In the genomic region with DNA sequence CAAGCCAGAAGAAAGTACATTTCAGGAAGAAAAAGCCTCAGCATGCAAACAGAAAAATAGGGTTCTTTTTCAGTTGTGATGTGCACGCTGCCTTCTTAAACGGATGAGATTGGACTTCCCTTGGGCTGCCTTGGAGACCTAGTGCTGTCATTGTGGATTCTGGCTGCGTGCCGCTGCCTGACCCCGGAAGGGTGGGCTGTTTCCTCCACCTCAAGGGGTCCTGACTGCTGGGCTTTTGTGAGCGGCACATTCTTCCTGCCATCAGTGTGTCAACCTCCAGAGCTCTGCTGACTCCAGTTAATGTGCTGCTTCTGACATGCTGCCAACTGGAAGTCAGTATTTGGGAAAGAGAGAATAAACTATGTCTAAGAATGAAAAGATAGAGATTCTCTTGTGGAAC, we compare ENCODE assay signal across 25 cellular contexts. TPM values are rescaled to one million over a fixed set of nuclear protein-coding genes. Genes with fewer than 3 reads are reported as not detected.
DNase-seq lines count a peak whose midpoint lies in the region; ATAC-seq, FAIRE-seq and TF ChIP-seq lines count a peak whose summit lies in the region.
"Had no signal": no experiment of that assay in that cellular context is flagged by ENCODE, and none has a peak within 500 bp of the region (broad histone marks: within the 10 kb centered on the region; RNA-seq: fewer than 3 reads in every experiment).

No MANE protein-coding gene starts in this region.

- intact Hi-C loops in GM12878 (cut with micrococcal nuclease; ENCODE audit: unreplicated experiment) (no loop called here), body of pancreas (cut with DNase I) (no loop called here)

- H3K27ac ChIP-seq in GM12878 (ENCODE audit: control insufficient read depth, insufficient read depth) (no peak overlapping the region), body of pancreas (no peak overlapping the region)
- H3K27ac ChIP-seq: 22Rv1, GM23248, RWPE1 had no signal

- peak; percentile 34 for DNase-seq in activated CD8-positive, alpha-beta memory T cell treated with anti-CD3 and anti-CD28 coated beads, Interleukin-2, amount 50 U/mL, for 48 hours
- DNase-seq in activated CD8-positive, alpha-beta memory T cell treated with anti-CD3 and anti-CD28 coated beads, Interleukin-2, amount 10 ng/mL, durations not matched to agents 7 days and 5 days = no peak
- DNase-seq in GM13977 (ENCODE audit: low spot score) (peak; percentile 22), GM12878 (ENCODE audit: low read depth, low spot score) (no peak), neural crest cell (ENCODE audit: low read depth, low spot score) (no peak), epidermal melanocyte (ENCODE audit: insufficient read length, low spot score) (no peak), body of pancreas (no peak)
- DNase-seq in stimulated activated naive B cell treated with anti-CD40 and anti-IgM and Interleukin-4, amounts not matched to agents 10 μg/mL and 1 μg/mL and 100 μg/mL, for 72 hours = no peak
- DNase-seq: BE2C; CD8-positive, alpha-beta T cell; DMS79 treated with DMSO at 0.1 percent for 48 hours; GM23248; HCEC 1CT; Kasumi-1; MG63; NCI-H1048; NCI-H1436; NCI-H2029 treated with DMSO at 0.1 percent for 48 hours; NCI-H2171; NCI-H526; PC-3; SIG-M5 had no signal

- H3K27me3 ChIP-seq in GM12878 (replicated peaks in 1 of 2; ENCODE audit: control insufficient read depth in 2 of 2, insufficient read depth in 2 of 2, low read length in 1 of 2) (no peaks in the 10 kb centered on the region), body of pancreas (no peaks in the 10 kb centered on the region)
- H3K27me3 ChIP-seq: BE2C, MG63 had no signal

- no peak for TF ChIP-seq EP300 in GM12878 (IDR thresholded peaks at IDR 0.05; ENCODE audit: borderline replicate concordance in 1 of 2, control insufficient read depth in 1 of 2, low read depth in 2 of 2, low read length in 2 of 2)

- no peak overlapping the region for H3K4me3 Mint-ChIP-seq in activated CD8-positive, alpha-beta memory T cell treated with anti-CD3 and anti-CD28 coated beads, Interleukin-2, amount 10 ng/mL, durations not matched to agents 7 days and 5 days
- H3K4me3 Mint-ChIP-seq in neural crest cell = no peak overlapping the region
- H3K4me3 Mint-ChIP-seq in stimulated activated naive B cell treated with anti-CD40 and anti-IgM and Interleukin-4, amounts not matched to agents 10 μg/mL and 1 μg/mL and 100 μg/mL, for 72 hours = no peak overlapping the region
- H3K4me3 Mint-ChIP-seq: CD8-positive, alpha-beta T cell had no signal

- H3K9me3 ChIP-seq in GM12878 (replicated peaks; ENCODE audit: control insufficient read depth, insufficient read depth, low read length) (no peaks in the 10 kb centered on the region), body of pancreas (no peaks in the 10 kb centered on the region)
- H3K9me3 ChIP-seq: BE2C, MG63 had no signal

- no peak overlapping the region for H3K9ac ChIP-seq in GM12878 (ENCODE audit: control insufficient read depth, insufficient read depth, low read length)
- H3K9ac ChIP-seq: GM23248 had no signal

- TF ChIP-seq POLR2A in GM12878 (IDR thresholded peaks at IDR 0.05; ENCODE audit: low read depth, low read length) = no peak
- TF ChIP-seq POLR2A in body of pancreas (IDR thresholded peaks at IDR 0.05) = no peak

- RAD21 ChIA-PET in GM12878 (lab: Charles Lee; ENCODE audit: unreplicated experiment) = no interaction called here

- 100% methylated on average over 6 of the region's 6 CpGs for WGBS in GM12878 (ENCODE audit: insufficient coverage, insufficient replicate concordance, low lambda C conversion rate, missing lambda C conversion rate)
- 94 to 96% methylated on average over 6 of the region's 6 CpGs for WGBS in body of pancreas, 2 donors

- H3K9me3 Mint-ChIP-seq in activated CD8-positive, alpha-beta memory T cell treated with anti-CD3 and anti-CD28 coated beads, Interleukin-2, amount 10 ng/mL, durations not matched to agents 7 days and 5 days (ENCODE audit: low read depth) = no peaks in the 10 kb centered on the region
- H3K9me3 Mint-ChIP-seq in neural crest cell = no peaks in the 10 kb centered on the region
- no peaks in the 10 kb centered on the region for H3K9me3 Mint-ChIP-seq in stimulated activated naive B cell treated with anti-CD40 and anti-IgM and Interleukin-4, amounts not matched to agents 10 μg/mL and 1 μg/mL and 100 μg/mL, for 72 hours
- H3K9me3 Mint-ChIP-seq: CD8-positive, alpha-beta T cell had no signal

- no peaks in the 10 kb centered on the region for H3K27me3 Mint-ChIP-seq in activated CD8-positive, alpha-beta memory T cell treated with anti-CD3 and anti-CD28 coated beads, Interleukin-2, amount 10 ng/mL, durations not matched to agents 7 days and 5 days
- H3K27me3 Mint-ChIP-seq in neural crest cell (ENCODE audit: low read depth) = no peaks in the 10 kb centered on the region
- H3K27me3 Mint-ChIP-seq in stimulated activated naive B cell treated with anti-CD40 and anti-IgM and Interleukin-4, amounts not matched to agents 10 μg/mL and 1 μg/mL and 100 μg/mL, for 72 hours = no peaks in the 10 kb centered on the region

- H2AFZ ChIP-seq in GM12878 (ENCODE audit: control insufficient read depth, low read depth, low read length) = no peak overlapping the region
- H2AFZ ChIP-seq: GM23248 had no signal

- SMC1A ChIA-PET in GM12878 (lab: Charles Lee; ENCODE audit: uncharacterized antibody, unreplicated experiment) = no interaction called here

- TF ChIP-seq CTCF in GM13977 (IDR thresholded peaks at IDR 0.05; ENCODE audit: extremely low read depth, insufficient read depth, missing control alignments) = no peak
- no peak for TF ChIP-seq CTCF in GM12878 (IDR thresholded peaks at IDR 0.05 in 2 of 3, conservative IDR thresholded peaks at IDR 0.05 in 1 of 3; ENCODE audit: control insufficient read depth in 2 of 3, extremely low read depth in 1 of 3, insufficient read depth in 1 of 3, low read depth in 3 of 3, low read length in 3 of 3)
- no peak for TF ChIP-seq CTCF in neural crest cell (conservative IDR thresholded peaks at IDR 0.05)
- TF ChIP-seq CTCF in body of pancreas (IDR thresholded peaks at IDR 0.05) = no peak

- TF ChIP-seq RAD21 in GM12878 (IDR thresholded peaks at IDR 0.05; ENCODE audit: insufficient read depth, low read depth, low read length) = no peak

- BruUV-seq in GM12878 (replicated peaks; lab: Mats Ljungman, UMichigan) = TSS peak; percentile 37

- H3K36me3 ChIP-seq in GM12878 (ENCODE audit: control insufficient read depth in 2 of 2, insufficient read depth in 2 of 2, low read length in 1 of 2) = peaks cover 38 to 69% of the 10 kb centered on the region in 2 experiments
- peaks cover 9 to 51% of the 10 kb centered on the region in 2 donors for H3K36me3 ChIP-seq in body of pancreas (replicated peaks in 1 of 2; ENCODE audit: insufficient read depth in 1 of 2, low read depth in 2 of 2)

- H3K36me3 Mint-ChIP-seq in activated CD8-positive, alpha-beta memory T cell treated with anti-CD3 and anti-CD28 coated beads, Interleukin-2, amount 10 ng/mL, durations not matched to agents 7 days and 5 days = peaks cover 45% of the 10 kb centered on the region
- peaks cover 8% of the 10 kb centered on the region for H3K36me3 Mint-ChIP-seq in neural crest cell (ENCODE audit: low read depth)
- peaks cover 56% of the 10 kb centered on the region in 2 donors for H3K36me3 Mint-ChIP-seq in stimulated activated naive B cell treated with anti-CD40 and anti-IgM and Interleukin-4, amounts not matched to agents 10 μg/mL and 1 μg/mL and 100 μg/mL, for 72 hours

- H4K20me1 ChIP-seq in GM12878 (ENCODE audit: control insufficient read depth, insufficient read depth) = no peaks in the 10 kb centered on the region

- H3K4me3 ChIP-seq in GM12878 (no peak overlapping the region), body of pancreas (no peak overlapping the region)
- H3K4me3 ChIP-seq: GM23248, MG63 had no signal

- no peak for FAIRE-seq in GM12878 (lab: Jason Lieb, UNC)
- FAIRE-seq: D721Med had no signal

- POLR2A ChIA-PET in GM12878 (lab: Charles Lee) = no interaction called here

- H3K4me1 Mint-ChIP-seq in activated CD8-positive, alpha-beta memory T cell treated with anti-CD3 and anti-CD28 coated beads, Interleukin-2, amount 10 ng/mL, durations not matched to agents 7 days and 5 days = peaks cover 4% of the 10 kb centered on the region
- H3K4me1 Mint-ChIP-seq in neural crest cell = peaks cover 5% of the 10 kb centered on the region
- H3K4me1 Mint-ChIP-seq in stimulated activated naive B cell treated with anti-CD40 and anti-IgM and Interleukin-4, amounts not matched to agents 10 μg/mL and 1 μg/mL and 100 μg/mL, for 72 hours = peaks cover 0 to 7% of the 10 kb centered on the region in 2 donors

- no peak for ATAC-seq in activated CD8-positive, alpha-beta memory T cell treated with anti-CD3 and anti-CD28 coated beads, Interleukin-2, amount 10 ng/mL, durations not matched to agents 7 days and 5 days
- no peak for ATAC-seq in GM12878
- ATAC-seq in body of pancreas = no peak
- no peak for ATAC-seq in stimulated activated naive B cell treated with anti-CD40 and anti-IgM and Interleukin-4, amounts not matched to agents 10 μg/mL and 1 μg/mL and 100 μg/mL, for 72 hours (replicated peaks)
- ATAC-seq: CD8-positive, alpha-beta T cell; PC-3 had no signal

- CTCF ChIA-PET in activated CD8-positive, alpha-beta memory T cell treated with anti-CD3 and anti-CD28 coated beads, Interleukin-2, amount 10 ng/mL, durations not matched to agents 7 days and 5 days (lab: Charles Lee) = interaction anchor here (0.5 kb wide), 1 partner anchor 115 kb away, joined by 3 read pairs; no protein-coding TSS in a partner anchor
- CTCF ChIA-PET in GM12878 (lab: Yijun Ruan, JAX) = no interaction called here

- H3K4me2 ChIP-seq in GM12878 (ENCODE audit: control insufficient read depth, insufficient read depth) = no peak overlapping the region

- H3K4me1 ChIP-seq in GM12878 (ENCODE audit: control insufficient read depth, insufficient read depth, low read length) = no peaks in the 10 kb centered on the region
- peaks cover 16% of the 10 kb centered on the region for H3K4me1 ChIP-seq in body of pancreas
- H3K4me1 ChIP-seq: BE2C had no signal

- no peak overlapping the region for H3K27ac Mint-ChIP-seq in activated CD8-positive, alpha-beta memory T cell treated with anti-CD3 and anti-CD28 coated beads, Interleukin-2, amount 10 ng/mL, durations not matched to agents 7 days and 5 days
- H3K27ac Mint-ChIP-seq in neural crest cell (ENCODE audit: unreplicated experiment) = peak overlapping the region; percentile 48
- H3K27ac Mint-ChIP-seq in stimulated activated naive B cell treated with anti-CD40 and anti-IgM and Interleukin-4, amounts not matched to agents 10 μg/mL and 1 μg/mL and 100 μg/mL, for 72 hours = no peak overlapping the region

- in situ Hi-C loops in GM13977 (cut with MboI; ENCODE audit: low pct_unique_long_range_greater_than_20kb, low sequenced_read_pairs, unreplicated experiment) = no loop called here
- in situ Hi-C loops in GM12878 (cut with MboI) = no loop called here

- H3K79me2 ChIP-seq in GM12878 (ENCODE audit: control insufficient read depth, insufficient read depth, low read length) = no peaks in the 10 kb centered on the region

RNA-seq across cellular contexts. Expression of gene CCNK, which starts 25.1 kb away (rescaled TPM):
- total RNA-seq in activated CD8-positive, alpha-beta memory T cell treated with anti-CD3 and anti-CD28 coated beads, Interleukin-2, amount 10 ng/mL, durations not matched to agents 7 days and 5 days = 10 to 100 TPM; 82.9 to 84.3 TPM
- 120 and 141 TPM in 2 replicates for total RNA-seq in GM12878 (2013; cell fraction: nucleolus; rRNA removed)
- total RNA-seq in GM12878 (2014; rRNA removed) = 22.4 and 23.1 TPM in 2 replicates
- 14.1 and 18.3 TPM in 2 replicates for total RNA-seq in GM12878 (2014; rRNA removed; fragmentation: Illumina TruSeq; extraction: Trizol)
- total RNA-seq in GM12878 (2021) = 74.6 and 83.1 TPM in 2 replicates
- polyA plus RNA-seq in GM12878 (2011; ENCODE audit: low read depth) = 38.0 TPM
- polyA plus RNA-seq in GM12878 (2011; rRNA removed) = 10.0 and 10.8 TPM in 2 replicates
- 19.7 and 25.6 TPM in 2 replicates for polyA plus RNA-seq in GM12878 (2011; cell fraction: cytosol; rRNA removed)
- 24.8 and 29.0 TPM in 2 replicates for polyA plus RNA-seq in GM12878 (2011; cell fraction: nucleus; rRNA removed)
- polyA plus RNA-seq in GM12878 (2012) = 53.6 and 58.8 TPM in 2 replicates
- 85.1 and 88.0 TPM in 2 replicates for polyA plus RNA-seq in GM12878 (2014; fragmentation: Illumina TruSeq; extraction: Trizol)
- polyA plus RNA-seq in GM12878 (2014; fragmentation: Nextera tagmentation; extraction: Ambion mirVana) = 10 to 100 TPM; 15.5 to 21.2 TPM
- polyA plus RNA-seq in GM12878 (2014; rRNA removed) = 22.5 TPM in 2 replicates
- 10 to 100 TPM; 31.2 to 32.6 TPM for polyA plus RNA-seq in GM12878 (2016; fragmentation: Nextera tagmentation; extraction: Ambion mirVana)
- polyA minus RNA-seq in GM12878 (2011; rRNA and poly(A)+ RNA removed) = 24.2 and 25.2 TPM in 2 replicates
- 19.4 and 24.3 TPM in 2 replicates for polyA minus RNA-seq in GM12878 (2011; cell fraction: cytosol; rRNA and poly(A)+ RNA removed)
- 33.4 and 37.2 TPM in 2 replicates for polyA minus RNA-seq in GM12878 (2011; cell fraction: nucleus; rRNA and poly(A)+ RNA removed)
- total RNA-seq in neural crest cell = 69.6 and 71.8 TPM in 2 replicates
- total RNA-seq in body of pancreas = 1 to 10 TPM; 5.3 to 9.6 TPM

RNA-seq across cellular contexts. Expression of gene SETD3, which starts 25.6 kb away (rescaled TPM):
- total RNA-seq in activated CD8-positive, alpha-beta memory T cell treated with anti-CD3 and anti-CD28 coated beads, Interleukin-2, amount 10 ng/mL, durations not matched to agents 7 days and 5 days = 10 to 100 TPM; 53.9 to 61.4 TPM
- total RNA-seq in GM12878 (2013; cell fraction: nucleolus; rRNA removed) = 33.3 and 35.2 TPM in 2 replicates
- 31.4 and 39.8 TPM in 2 replicates for total RNA-seq in GM12878 (2014; rRNA removed)
- total RNA-seq in GM12878 (2014; rRNA removed; fragmentation: Illumina TruSeq; extraction: Trizol) = 43.9 and 44.1 TPM in 2 replicates
- total RNA-seq in GM12878 (2021) = 39.7 and 40.2 TPM in 2 replicates
- 15.2 TPM for polyA plus RNA-seq in GM12878 (2011; ENCODE audit: low read depth)
- polyA plus RNA-seq in GM12878 (2011; rRNA removed) = 32.0 and 32.1 TPM in 2 replicates
- 20.6 and 23.2 TPM in 2 replicates for polyA plus RNA-seq in GM12878 (2011; cell fraction: cytosol; rRNA removed)
- polyA plus RNA-seq in GM12878 (2011; cell fraction: nucleus; rRNA removed) = 17.7 and 17.9 TPM in 2 replicates
- 18.2 and 22.5 TPM in 2 replicates for polyA plus RNA-seq in GM12878 (2012)
- 42.6 and 49.4 TPM in 2 replicates for polyA plus RNA-seq in GM12878 (2014; fragmentation: Illumina TruSeq; extraction: Trizol)
- polyA plus RNA-seq in GM12878 (2014; fragmentation: Nextera tagmentation; extraction: Ambion mirVana) = 10 to 100 TPM; 11.3 to 17.3 TPM
- polyA plus RNA-seq in GM12878 (2014; rRNA removed) = 23.5 and 33.3 TPM in 2 replicates
- polyA plus RNA-seq in GM12878 (2016; fragmentation: Nextera tagmentation; extraction: Ambion mirVana) = 10 to 100 TPM; 41.3 to 44.2 TPM
- polyA minus RNA-seq in GM12878 (2011; rRNA and poly(A)+ RNA removed) = 35.9 and 41.7 TPM in 2 replicates
- 24.3 and 27.6 TPM in 2 replicates for polyA minus RNA-seq in GM12878 (2011; cell fraction: cytosol; rRNA and poly(A)+ RNA removed)
- polyA minus RNA-seq in GM12878 (2011; cell fraction: nucleus; rRNA and poly(A)+ RNA removed) = 16.4 and 22.9 TPM in 2 replicates
- total RNA-seq in neural crest cell = 33.1 and 36.1 TPM in 2 replicates
- total RNA-seq in body of pancreas = 10 to 100 TPM; 34.6 to 39.4 TPM

Comparison
In these comparisons a context has a peak if more than half of its experiments do, and no peak if none do; other contexts are left out.
1. DNase-seq: peak in activated CD8-positive, alpha-beta memory T cell treated with anti-CD3 and anti-CD28 coated beads, Interleukin-2, amount 50 U/mL, for 48 hours (single experiment) and GM13977 (single experiment); none in activated CD8-positive, alpha-beta memory T cell treated with anti-CD3 and anti-CD28 coated beads, Interleukin-2, amount 10 ng/mL, durations not matched to agents 7 days and 5 days (single experiment), GM12878 (single experiment), neural crest cell (single experiment), epidermal melanocyte (single experiment), body of pancreas (0 of 4) and stimulated activated naive B cell treated with anti-CD40 and anti-IgM and Interleukin-4, amounts not matched to agents 10 μg/mL and 1 μg/mL and 100 μg/mL, for 72 hours (single experiment).